ENCODE assay signal across 8 cellular contexts in genomic region chr9:88535226-88535931, GRCh38. TPM values are rescaled to one million over a fixed set of nuclear protein-coding genes. Genes with fewer than 3 reads are reported as not detected.
A peak's percentile ranks its signal among the peaks of the same experiment; 100 is the strongest.
DNase-seq lines count a peak whose midpoint lies in the region; ATAC-seq and TF ChIP-seq lines count a peak whose summit lies in the region.

No MANE protein-coding gene starts in this region.

- no peaks in the 10 kb centered on the region for H3K36me3 ChIP-seq in ES-I3 (ENCODE audit: insufficient read depth, low read length)
- no peaks in the 10 kb centered on the region for H3K36me3 ChIP-seq in esophagus squamous epithelium

- H3K9ac ChIP-seq in ES-I3 (ENCODE audit: low read depth, low read length), result peak overlapping the region; percentile 83

- H3K36me3 Mint-ChIP-seq in T-cell (no peaks in the 10 kb centered on the region), osteocyte (ENCODE audit: unreplicated experiment) (no peaks in the 10 kb centered on the region)

- intact Hi-C loops in esophagus squamous epithelium (cut with DNase I), result no loop called here

- DNase-seq in T-cell (peak in 2 of 34 experiments; percentile 3 to 11), esophagus squamous epithelium (lab: John Stamatoyannopoulos, UW) (no peak), osteocyte (ENCODE audit: extremely low spot score, unreplicated experiment) (no peak), DMS53 (lab: John Stamatoyannopoulos, UW) (no peak), NCI-H510A (lab: John Stamatoyannopoulos, UW) (no peak), midbrain (lab: John Stamatoyannopoulos, UW) (no peak), NCI-H2081 (lab: John Stamatoyannopoulos, UW) (no peak)

- TF ChIP-seq POLR2A in esophagus squamous epithelium (IDR thresholded peaks at IDR 0.05), result no peak

- H3K4me3 Mint-ChIP-seq in T-cell, result peak overlapping the region; percentile 55 to 71 (median 62)
- peak overlapping the region; percentile 73 for H3K4me3 Mint-ChIP-seq in osteocyte (ENCODE audit: unreplicated experiment)

- CTCF ChIA-PET in T-cell (lab: Charles Lee), result interaction anchor here in 1 of 2 donors (0.7 kb wide), 1 partner anchor 59 kb away, joined by 3 read pairs; no protein-coding TSS in a partner anchor

- no peaks in the 10 kb centered on the region for H3K9me3 ChIP-seq in ES-I3 (ENCODE audit: control insufficient read depth, insufficient read depth, low read length)
- no peaks in the 10 kb centered on the region for H3K9me3 ChIP-seq in esophagus squamous epithelium

- WGBS in esophagus squamous epithelium, 2 donors, result 0% methylated on average over 1 of the region's 67 CpGs; no CpG with 5 or more reads in 1 of the 2 donors

- POLR2A ChIA-PET in T-cell (lab: Charles Lee), result interaction anchor here in 1 of 2 donors (0.6 kb wide), 1 partner anchor 774 kb away, joined by 3 read pairs; no protein-coding TSS in a partner anchor

- peaks cover under 1% of the 10 kb centered on the region; the same call in 1 of the 2 replicates for H3K4me1 ChIP-seq in ES-I3 (ENCODE audit: insufficient read depth, low read length)
- H3K4me1 ChIP-seq in esophagus squamous epithelium, result peaks cover 16 to 64% (median 22%) of the 10 kb centered on the region in 3 donors

- peak overlapping the region; percentile 23 to 70 (median 48) for H3K4me3 ChIP-seq in esophagus squamous epithelium

- H3K27ac Mint-ChIP-seq in T-cell (no peak overlapping the region), osteocyte (ENCODE audit: unreplicated experiment) (no peak overlapping the region)

- H3K9me3 Mint-ChIP-seq in T-cell (no peaks in the 10 kb centered on the region), osteocyte (ENCODE audit: unreplicated experiment) (no peaks in the 10 kb centered on the region)

- H3K4me1 Mint-ChIP-seq in T-cell (peaks cover 13 to 23% (median 22%) of the 10 kb centered on the region in 3 donors), osteocyte (ENCODE audit: unreplicated experiment) (peaks cover 33% of the 10 kb centered on the region)

- ATAC-seq in T-cell (replicated peaks in 1 of 4), result peak; percentile 20 to 41 (median 38)

- H3K27ac ChIP-seq in esophagus squamous epithelium, result peak overlapping the region in 3 of 4 donors; percentile 5 to 91 (median 74)

- TF ChIP-seq CTCF in esophagus squamous epithelium (IDR thresholded peaks at IDR 0.05) (no peak), osteocyte (IDR thresholded peaks at IDR 0.05) (no peak)

- H3K27me3 Mint-ChIP-seq in T-cell (peaks cover 17 to 44% of the 10 kb centered on the region in 2 donors), osteocyte (ENCODE audit: unreplicated experiment) (no peaks in the 10 kb centered on the region)

- H3K27me3 ChIP-seq in esophagus squamous epithelium, result peaks cover 0 to 89% (median 0%) of the 10 kb centered on the region in 4 donors

RNA-seq across cellular contexts. Expression of gene NXNL2, which starts 0.4 kb away (rescaled TPM):
- total RNA-seq in T-cell (not detected), esophagus squamous epithelium (under 1 TPM in 1 of 4 donors, not detected in 3; 0.76 TPM), osteocyte (0.32 TPM in 1 of 2 replicates, not detected in the other)
